ENCODE assay signal across 24 cellular contexts in genomic region chr6:26275663-26276062, GRCh38.
DNase-seq lines count a peak whose midpoint lies in the region; ATAC-seq and TF ChIP-seq lines count a peak whose summit lies in the region.
"Had no signal": no experiment of that assay in that cellular context is flagged by ENCODE, and none has a peak within 500 bp of the region (broad histone marks: within the 10 kb centered on the region; RNA-seq: fewer than 3 reads in every experiment).

No MANE protein-coding gene starts in this region.

- H3K79me2 ChIP-seq in SU-DHL-6 (ENCODE audit: insufficient read depth, low read length) (no peaks in the 10 kb centered on the region), mesendoderm (ENCODE audit: control insufficient read depth, insufficient read depth, low read length) (no peaks in the 10 kb centered on the region)
- H3K79me2 ChIP-seq: parathyroid adenoma had no signal

- no peak overlapping the region for H3K4me3 ChIP-seq in SU-DHL-6 (ENCODE audit: insufficient read depth, low read length, poor library complexity, severe bottlenecking)
- no peak overlapping the region for H3K4me3 ChIP-seq in mesendoderm (ENCODE audit: low read length)
- H3K4me3 ChIP-seq: left lung, sigmoid colon had no signal

- peak overlapping the region; percentile 59 for H2AK5ac ChIP-seq in mesendoderm (ENCODE audit: low read length)

- DNase-seq in NCI-H748 (lab: John Stamatoyannopoulos, UW; ENCODE audit: unreplicated experiment) (peak; percentile 19), NCI-H748 treated with DMSO at 0.1 percent for 48 hours (lab: John Stamatoyannopoulos, UW) (no peak), mesendoderm (no peak)
- DNase-seq in activated CD8-positive, alpha-beta memory T cell treated with anti-CD3 and anti-CD28 coated beads, Interleukin-2, amount 50 U/mL, for 4 hours = no peak
- DNase-seq: activated naive CD4-positive, alpha-beta T cell treated with anti-CD3 and anti-CD28 coated beads, Interleukin-2, amount 50 U/mL, for 16 hours; activated T-cell treated with anti-CD3 and anti-CD28 coated beads, Interleukin-2, amount 50 U/mL, for 24 hours; aorta; BE2C; caudate nucleus; left lung; midbrain; NCI-H1105; NCI-H2171; sigmoid colon; stimulated activated CD8-positive, alpha-beta memory T cell treated with anti-CD3 and anti-CD28 coated beads, Interleukin-4, amount 100 ng/mL, for 48 hours; T-helper 9 cell; trophoblast cell had no signal

- H3K9me3 ChIP-seq in KOPT-K1 (ENCODE audit: insufficient read depth, low read length, poor library complexity, severe bottlenecking) (no peaks in the 10 kb centered on the region), SU-DHL-6 (ENCODE audit: insufficient read depth, low read length) (no peaks in the 10 kb centered on the region)
- H3K9me3 ChIP-seq: BE2C, left lung, sigmoid colon had no signal

- H3K36me3 ChIP-seq in KOPT-K1 (ENCODE audit: insufficient read depth, low read length) (no peaks in the 10 kb centered on the region), SU-DHL-6 (ENCODE audit: low read length) (no peaks in the 10 kb centered on the region), mesendoderm (ENCODE audit: control insufficient read depth, insufficient read depth, low read length) (no peaks in the 10 kb centered on the region)
- H3K36me3 ChIP-seq: BE2C, left lung, sigmoid colon had no signal

- no peak overlapping the region for H2BK5ac ChIP-seq in mesendoderm (ENCODE audit: low read length)

- H3K56ac ChIP-seq in mesendoderm (ENCODE audit: low read length) = peak overlapping the region; percentile 27

- no peaks in the 10 kb centered on the region for H3K4me1 ChIP-seq in mesendoderm (ENCODE audit: control insufficient read depth, low read depth, low read length)
- H3K4me1 ChIP-seq: parathyroid adenoma had no signal

- no peak overlapping the region for H3K18ac ChIP-seq in mesendoderm (ENCODE audit: low read length)

- H2AFZ ChIP-seq in SU-DHL-6 (ENCODE audit: low read depth, low read length, severe bottlenecking) = no peak overlapping the region
- H2AFZ ChIP-seq: parathyroid adenoma had no signal

- no peak overlapping the region for H3K4me2 ChIP-seq in SU-DHL-6 (ENCODE audit: low read depth, low read length, poor library complexity, severe bottlenecking)
- H3K4me2 ChIP-seq in mesendoderm (ENCODE audit: low read length) = no peak overlapping the region

- no CpG with 5 or more reads among the region's 2 CpGs for WGBS in mesendoderm (ENCODE audit: extremely low coverage, insufficient coverage, low lambda C conversion rate)

- TF ChIP-seq CTCF in SU-DHL-6 (IDR thresholded peaks at IDR 0.05; ENCODE audit: insufficient read depth, low read length, poor library complexity, severe bottlenecking) = no peak

- H3K9me2 ChIP-seq in SU-DHL-6 (replicated peaks; ENCODE audit: insufficient read depth, low read length) = no peaks in the 10 kb centered on the region

- peaks cover 38% of the 10 kb centered on the region for H3F3A ChIP-seq in SU-DHL-6 (ENCODE audit: insufficient read depth)

- H4K5ac ChIP-seq in mesendoderm (ENCODE audit: low read length) = no peak overlapping the region

- H4K20me1 ChIP-seq in SU-DHL-6 (ENCODE audit: low read depth, low read length) = no peaks in the 10 kb centered on the region

- H2BK15ac ChIP-seq in mesendoderm (replicated peaks; ENCODE audit: low read depth) = peak overlapping the region; percentile 92

- H3K9ac ChIP-seq in SU-DHL-6 (ENCODE audit: low read length) (no peak overlapping the region), mesendoderm (ENCODE audit: low read length) (peak overlapping the region; percentile 25)
- H3K9ac ChIP-seq: parathyroid adenoma had no signal

- H3K27me3 ChIP-seq in SU-DHL-6 (ENCODE audit: low read length) (no peaks in the 10 kb centered on the region), mesendoderm (ENCODE audit: insufficient read depth, low read length, poor library complexity) (no peaks in the 10 kb centered on the region)
- H3K27me3 ChIP-seq: BE2C had no signal

- H3K27ac ChIP-seq in KOPT-K1 (ENCODE audit: low read depth, low read length, poor library complexity, severe bottlenecking) (peak overlapping the region; percentile 99), SU-DHL-6 (ENCODE audit: low read depth, low read length) (peak overlapping the region; percentile 89; the same call in 1 of the 2 replicates), mesendoderm (ENCODE audit: low read depth, low read length) (no peak overlapping the region)
- H3K27ac ChIP-seq: left lung, parathyroid adenoma, sigmoid colon had no signal

- peak overlapping the region; percentile 39 for H4K8ac ChIP-seq in mesendoderm (ENCODE audit: low read depth, low read length)

- no peaks in the 10 kb centered on the region for H3K79me1 ChIP-seq in mesendoderm (ENCODE audit: low read length)

- H3K4ac ChIP-seq in mesendoderm (ENCODE audit: low read depth, low read length) = peak overlapping the region; percentile 28

- ATAC-seq in GM21723 (IDR thresholded peaks at IDR 0.05; ENCODE audit: unreplicated experiment) = no peak
- no peak for ATAC-seq in HG03135 (IDR thresholded peaks at IDR 0.05; ENCODE audit: unreplicated experiment)
- ATAC-seq: left lung; natural killer cell treated with Interleukin-12 subunit alpha and Interleukin-12 subunit beta and Interleukin-15 and Interleukin-18, amount 100 ng/mL, for 72 hours; SK-N-SH treated with all-trans-retinoic acid at 6 μM for 48 hours had no signal

- H2BK120ac ChIP-seq in mesendoderm (ENCODE audit: low read depth, low read length) = peak overlapping the region; percentile 12

- H3K23ac ChIP-seq in mesendoderm (ENCODE audit: low read length) = no peak overlapping the region
